In the genomic region with DNA sequence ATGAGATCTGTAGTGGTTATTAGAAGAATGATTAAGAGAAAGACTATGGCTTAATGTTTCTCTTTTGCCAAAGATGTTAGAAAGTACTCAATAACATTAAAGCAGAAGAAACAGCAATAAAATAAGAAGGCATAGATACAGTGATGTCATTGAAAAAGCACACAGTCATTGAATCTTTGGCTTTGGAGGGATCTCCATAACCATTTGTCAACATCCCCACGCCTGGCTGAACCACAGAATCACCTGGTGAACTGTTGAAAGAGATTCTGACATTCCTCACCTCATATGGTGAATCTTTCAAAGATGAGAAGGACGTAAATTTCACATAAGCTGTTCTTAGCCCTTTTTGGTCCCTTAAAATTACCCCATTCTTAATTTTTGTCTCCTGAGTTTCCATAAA, we compare ENCODE assay signal across 22 cellular contexts.
A peak's percentile ranks its signal among the peaks of the same experiment; 100 is the strongest.
DNase-seq lines count a peak whose midpoint lies in the region; ATAC-seq and TF ChIP-seq lines count a peak whose summit lies in the region.
"Had no signal": no experiment of that assay in that cellular context is flagged by ENCODE, and none has a peak within 500 bp of the region (broad histone marks: within the 10 kb centered on the region; RNA-seq: fewer than 3 reads in every experiment).

No MANE protein-coding gene starts in this region.

- no peaks in the 10 kb centered on the region for H3F3A ChIP-seq in GM23338 (replicated peaks; ENCODE audit: low read depth)

- CTCF ChIA-PET in WTC11 (lab: Charles Lee), result no interaction called here

- H3K27ac Mint-ChIP-seq in GM23338 (peak overlapping the region; percentile 93), WTC11 (peak overlapping the region; percentile 70), mesothelial cell of epicardium (peak overlapping the region; percentile 3)

- H3K4me3 Mint-ChIP-seq in GM23338 (no peak overlapping the region), WTC11 (no peak overlapping the region), mesothelial cell of epicardium (no peak overlapping the region)

- no peaks in the 10 kb centered on the region for H3K27me3 ChIP-seq in GM23338 (ENCODE audit: insufficient read depth)
- no peaks in the 10 kb centered on the region for H3K27me3 ChIP-seq in HUES6 (ENCODE audit: control insufficient read depth, insufficient read depth, low read length)
- H3K27me3 ChIP-seq in effector memory CD4-positive, alpha-beta T cell (replicated peaks; ENCODE audit: control insufficient read depth, insufficient read depth, low read length, poor library complexity, severe bottlenecking), result no peaks in the 10 kb centered on the region
- H3K27me3 ChIP-seq: BE2C had no signal

- no peaks in the 10 kb centered on the region for H3K36me3 ChIP-seq in GM23338 (ENCODE audit: insufficient read depth)
- H3K36me3 ChIP-seq in HUES6 (ENCODE audit: control insufficient read depth, insufficient read depth, low read length), result no peaks in the 10 kb centered on the region
- H3K36me3 ChIP-seq in effector memory CD4-positive, alpha-beta T cell (ENCODE audit: control insufficient read depth, insufficient read depth, low read length), result no peaks in the 10 kb centered on the region
- H3K36me3 ChIP-seq: BE2C had no signal

- H3K4me3 ChIP-seq in GM23338 (no peak overlapping the region), HUES6 (ENCODE audit: low read depth, low read length) (no peak overlapping the region)
- no peak overlapping the region for H3K4me3 ChIP-seq in effector memory CD4-positive, alpha-beta T cell (ENCODE audit: insufficient read depth, low read depth, low read length, poor library complexity, severe bottlenecking)
- H3K4me3 ChIP-seq: A549 had no signal

- peaks cover 36% of the 10 kb centered on the region for H3K4me1 Mint-ChIP-seq in GM23338
- H3K4me1 Mint-ChIP-seq in WTC11, result peaks cover 39% of the 10 kb centered on the region
- peaks cover 39% of the 10 kb centered on the region for H3K4me1 Mint-ChIP-seq in mesothelial cell of epicardium

- POLR2A ChIA-PET in WTC11 (lab: Charles Lee), result no interaction called here

- H3K27ac ChIP-seq in GM23338 (ENCODE audit: low read depth) (peak overlapping the region; percentile 92), HUES6 (ENCODE audit: low read depth, low read length) (peak overlapping the region; percentile 45; the same call in 1 of the 2 replicates)
- no peak overlapping the region for H3K27ac ChIP-seq in effector memory CD4-positive, alpha-beta T cell (ENCODE audit: insufficient read depth, low read length, poor library complexity, severe bottlenecking)
- H3K27ac ChIP-seq: A549 had no signal

- no peaks in the 10 kb centered on the region for H4K20me1 ChIP-seq in GM23338 (replicated peaks; ENCODE audit: insufficient read depth)

- TF ChIP-seq CTCF in GM23338 (conservative IDR thresholded peaks at IDR 0.05; ENCODE audit: low read depth in 2 of 2) (no peak), WTC11 (IDR thresholded peaks at IDR 0.05) (no peak), mesothelial cell of epicardium (IDR thresholded peaks at IDR 0.05; ENCODE audit: unreplicated experiment) (no peak)

- H3K9ac ChIP-seq in HUES6 (ENCODE audit: low read length), result no peak overlapping the region

- DNase-seq in GM23338 (ENCODE audit: low spot score) (peak; percentile 50), WTC11 (ENCODE audit: low spot score) (no peak), mesothelial cell of epicardium (ENCODE audit: low spot score in 2 of 2, unreplicated experiment in 2 of 2) (no peak), RPMI8226 (no peak)
- no peak for DNase-seq in effector memory CD4-positive, alpha-beta T cell
- DNase-seq: BE2C; COR-L47; DMS 273 treated with DMSO at 0.1 percent for 48 hours; DND-41; GOT3; KBM-7; NCI-H1105; NCI-H146; NCI-H2029; NCI-H226; NCI-H524; NCI-H774; NK-92 treated with Interleukin-12 subunit alpha and Interleukin-12 subunit beta, amount 100 ng/mL, for 24 hours; SIG-M5 had no signal

- H3K79me2 ChIP-seq in GM23338 (replicated peaks; ENCODE audit: insufficient read depth), result no peaks in the 10 kb centered on the region

- H3K4me2 ChIP-seq in GM23338, result 0 out of 2 replicates have a peak overlapping the region, but pooled peaks have one; percentile 10
- H3K4me2 ChIP-seq: A549 had no signal

- H2AFZ ChIP-seq in GM23338, result no peak overlapping the region

- ATAC-seq in GM23338 (peak; percentile 65), WTC11 (no peak), HG03469 (IDR thresholded peaks at IDR 0.05; ENCODE audit: unreplicated experiment) (no peak)
- ATAC-seq: A549 had no signal

- peaks cover 4% of the 10 kb centered on the region; the same call in 2 of the 3 replicates for H3K36me3 Mint-ChIP-seq in GM23338 (ENCODE audit: low read depth)
- H3K36me3 Mint-ChIP-seq in WTC11, result 0 out of 2 replicates have a peak, but pooled peaks cover 3% of the 10 kb centered on the region
- H3K36me3 Mint-ChIP-seq in mesothelial cell of epicardium, result no peaks in the 10 kb centered on the region

- H3K4me1 ChIP-seq in GM23338 (ENCODE audit: insufficient read depth) (peaks cover 4% of the 10 kb centered on the region; the same call in 1 of the 2 replicates), HUES6 (ENCODE audit: control insufficient read depth, insufficient read depth, low read length) (peaks cover 18% of the 10 kb centered on the region)
- H3K4me1 ChIP-seq in effector memory CD4-positive, alpha-beta T cell (ENCODE audit: control insufficient read depth, insufficient read depth, low read length, poor library complexity, severe bottlenecking), result no peaks in the 10 kb centered on the region
- H3K4me1 ChIP-seq: BE2C had no signal

- no peaks in the 10 kb centered on the region for H3K9me3 ChIP-seq in HUES6 (ENCODE audit: control insufficient read depth, insufficient read depth, low read depth, low read length)
- no peaks in the 10 kb centered on the region for H3K9me3 ChIP-seq in effector memory CD4-positive, alpha-beta T cell (ENCODE audit: control insufficient read depth, low read length)
- H3K9me3 ChIP-seq: A549, BE2C had no signal

- H3K9me3 Mint-ChIP-seq in GM23338 (no peaks in the 10 kb centered on the region; the same call in 1 of the 3 replicates), WTC11 (peaks cover 5% of the 10 kb centered on the region), mesothelial cell of epicardium (no peaks in the 10 kb centered on the region)

- peaks cover 4% of the 10 kb centered on the region; the same call in 1 of the 2 replicates for H3K9me2 ChIP-seq in GM23338 (ENCODE audit: insufficient read depth)

- H3K27me3 Mint-ChIP-seq in GM23338 (ENCODE audit: insufficient read depth, low read depth, poor library complexity), result no peaks in the 10 kb centered on the region
- no peaks in the 10 kb centered on the region for H3K27me3 Mint-ChIP-seq in WTC11 (ENCODE audit: low read depth)
- H3K27me3 Mint-ChIP-seq in mesothelial cell of epicardium (ENCODE audit: low read depth), result no peaks in the 10 kb centered on the region

TF ChIP-seq in WTC11, 78 proteins besides CTCF, POLR2A, EP300 and RAD21 (continues in another document):
- no peak for TF ChIP-seq MYBL2 (CRISPR knock-in tag; IDR thresholded peaks at IDR 0.05)
- no peak for TF ChIP-seq ZBTB21 (CRISPR knock-in tag; IDR thresholded peaks at IDR 0.05; ENCODE audit: borderline replicate concordance)
- no peak for TF ChIP-seq E2F1 (CRISPR knock-in tag; IDR thresholded peaks at IDR 0.05)
- no peak for TF ChIP-seq CDX4 (CRISPR knock-in tag; IDR thresholded peaks at IDR 0.05; ENCODE audit: borderline replicate concordance)
- no peak for TF ChIP-seq EMX1 (CRISPR knock-in tag; IDR thresholded peaks at IDR 0.05)
- TF ChIP-seq, protein P1, sequence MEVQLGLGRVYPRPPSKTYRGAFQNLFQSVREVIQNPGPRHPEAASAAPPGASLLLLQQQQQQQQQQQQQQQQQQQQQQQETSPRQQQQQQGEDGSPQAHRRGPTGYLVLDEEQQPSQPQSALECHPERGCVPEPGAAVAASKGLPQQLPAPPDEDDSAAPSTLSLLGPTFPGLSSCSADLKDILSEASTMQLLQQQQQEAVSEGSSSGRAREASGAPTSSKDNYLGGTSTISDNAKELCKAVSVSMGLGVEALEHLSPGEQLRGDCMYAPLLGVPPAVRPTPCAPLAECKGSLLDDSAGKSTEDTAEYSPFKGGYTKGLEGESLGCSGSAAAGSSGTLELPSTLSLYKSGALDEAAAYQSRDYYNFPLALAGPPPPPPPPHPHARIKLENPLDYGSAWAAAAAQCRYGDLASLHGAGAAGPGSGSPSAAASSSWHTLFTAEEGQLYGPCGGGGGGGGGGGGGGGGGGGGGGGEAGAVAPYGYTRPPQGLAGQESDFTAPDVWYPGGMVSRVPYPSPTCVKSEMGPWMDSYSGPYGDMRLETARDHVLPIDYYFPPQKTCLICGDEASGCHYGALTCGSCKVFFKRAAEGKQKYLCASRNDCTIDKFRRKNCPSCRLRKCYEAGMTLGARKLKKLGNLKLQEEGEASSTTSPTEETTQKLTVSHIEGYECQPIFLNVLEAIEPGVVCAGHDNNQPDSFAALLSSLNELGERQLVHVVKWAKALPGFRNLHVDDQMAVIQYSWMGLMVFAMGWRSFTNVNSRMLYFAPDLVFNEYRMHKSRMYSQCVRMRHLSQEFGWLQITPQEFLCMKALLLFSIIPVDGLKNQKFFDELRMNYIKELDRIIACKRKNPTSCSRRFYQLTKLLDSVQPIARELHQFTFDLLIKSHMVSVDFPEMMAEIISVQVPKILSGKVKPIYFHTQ (CRISPR knock-in tag; IDR thresholded peaks at IDR 0.05), result no peak
- TF ChIP-seq ELF4 (CRISPR knock-in tag; IDR thresholded peaks at IDR 0.05; ENCODE audit: low read depth), result no peak
- no peak for TF ChIP-seq TEAD1 (CRISPR knock-in tag; IDR thresholded peaks at IDR 0.05)
- no peak for TF ChIP-seq ZMAT4 (CRISPR knock-in tag; IDR thresholded peaks at IDR 0.05)

Comparison
In these comparisons a context has a peak if more than half of its experiments do, and no peak if none do; other contexts are left out.
1. H3K27ac Mint-ChIP-seq: peak in every context shown above with its lines; median percentile 93 in GM23338; 70 in WTC11; 3 in mesothelial cell of epicardium.